ENCODE assay signal across 8 cellular contexts in genomic region chr20:38034108-38034649, GRCh38. TPM values are rescaled to one million over a fixed set of nuclear protein-coding genes. Genes with fewer than 3 reads are reported as not detected.
DNase-seq lines count a peak whose midpoint lies in the region; ATAC-seq and TF ChIP-seq lines count a peak whose summit lies in the region.

No MANE protein-coding gene starts in this region.

- H4K20me1 ChIP-seq in mammary epithelial cell (ENCODE audit: insufficient read depth, low read length), result no peaks in the 10 kb centered on the region

- dilution Hi-C loops in mammary epithelial cell (cut with HindIII; ENCODE audit: low sequenced_read_pairs), result no loop called here

- H3K4me3 Mint-ChIP-seq in IgD-negative memory B cell (peak overlapping the region; percentile 96 to 100 (median 98)), memory B cell (peak overlapping the region; percentile 95)

- intact Hi-C loops in mammary epithelial cell (cut with micrococcal nuclease), result no loop called here

- in situ Hi-C loops in mammary epithelial cell (cut with MboI; ENCODE audit: low sequenced_read_pairs in 2 of 2), result no loop called here

- ATAC-seq in GM18907 (IDR thresholded peaks at IDR 0.05; ENCODE audit: unreplicated experiment) (peak; percentile 17), memory B cell (ENCODE audit: low read depth) (no peak)

- DNase-seq in mammary epithelial cell, result peak; percentile 6
- no peak for DNase-seq in memory B cell (ENCODE audit: low spot score in 2 of 2)
- DNase-seq in cerebellum (ENCODE audit: low spot score), result no peak
- DNase-seq in NCI-H1417 (lab: John Stamatoyannopoulos, UW), result no peak
- DNase-seq in NCI-H446 (lab: John Stamatoyannopoulos, UW), result no peak
- no peak for DNase-seq in effector CD4-positive, alpha-beta T cell

- no peaks in the 10 kb centered on the region for H3K9me3 ChIP-seq in mammary epithelial cell (replicated peaks; ENCODE audit: insufficient read depth, low read length)

- peaks cover 31% of the 10 kb centered on the region for H3K4me1 ChIP-seq in mammary epithelial cell (ENCODE audit: insufficient read depth, low read length)

- peaks cover 99% of the 10 kb centered on the region for H3K79me2 ChIP-seq in mammary epithelial cell (ENCODE audit: insufficient read depth, low read length)

- WGBS in mammary epithelial cell (ENCODE audit: low coverage, missing lambda C conversion rate), result 9% methylated on average over 9 of the region's 14 CpGs

- H3K36me3 Mint-ChIP-seq in IgD-negative memory B cell, result peaks cover 2% of the 10 kb centered on the region
- H3K36me3 Mint-ChIP-seq in memory B cell, result peaks cover 14% of the 10 kb centered on the region

- H3K27me3 Mint-ChIP-seq in IgD-negative memory B cell (peaks cover 1% of the 10 kb centered on the region), memory B cell (no peaks in the 10 kb centered on the region)

- H2AFZ ChIP-seq in mammary epithelial cell (ENCODE audit: low read depth, low read length), result peak overlapping the region; percentile 94

- H3K9me3 Mint-ChIP-seq in IgD-negative memory B cell, result no peaks in the 10 kb centered on the region
- peaks cover 3% of the 10 kb centered on the region for H3K9me3 Mint-ChIP-seq in memory B cell

- peak overlapping the region; percentile 95 to 100 (median 99) for H3K27ac Mint-ChIP-seq in IgD-negative memory B cell
- H3K27ac Mint-ChIP-seq in memory B cell, result peak overlapping the region; percentile 91

- H3K27ac ChIP-seq in mammary epithelial cell (ENCODE audit: insufficient read depth, low read depth, low read length), result peak overlapping the region; percentile 88

- H3K9ac ChIP-seq in mammary epithelial cell (ENCODE audit: insufficient read depth, low read length), result peak overlapping the region; percentile 96

- no TSS peak for BruUV-seq in mammary epithelial cell (replicated peaks; lab: Mats Ljungman, UMichigan)

- CTCF ChIA-PET in mammary epithelial cell (lab: Charles Lee; ENCODE audit: low non-redundant PET), result no interaction called here

- H3K36me3 ChIP-seq in mammary epithelial cell (ENCODE audit: insufficient read depth, low read length), result peaks cover 3% of the 10 kb centered on the region

- H3K4me3 ChIP-seq in mammary epithelial cell (replicated peaks in 1 of 3; ENCODE audit: insufficient read depth in 1 of 3, low read depth in 2 of 3, low read length in 3 of 3), result peak overlapping the region; percentile 88 to 97 (median 95)

- no peaks in the 10 kb centered on the region for H3K27me3 ChIP-seq in mammary epithelial cell (ENCODE audit: insufficient read depth, low read length)

- H3K4me2 ChIP-seq in mammary epithelial cell (ENCODE audit: insufficient read depth, low read depth, low read length), result peak overlapping the region; percentile 86

- no peak for TF ChIP-seq CTCF in mammary epithelial cell (conservative IDR thresholded peaks at IDR 0.05 in 1 of 2, IDR thresholded peaks at IDR 0.05 in 1 of 2; ENCODE audit: extremely low read depth in 1 of 2, insufficient read depth in 1 of 2, low read depth in 1 of 2, low read length in 2 of 2)

- H3K4me1 Mint-ChIP-seq in IgD-negative memory B cell (peaks cover 49 to 59% (median 55%) of the 10 kb centered on the region in 3 donors), memory B cell (peaks cover 35% of the 10 kb centered on the region)

RNA-seq across cellular contexts. Expression of gene RPRD1B, which starts 0.6 kb away (rescaled TPM):
- polyA plus RNA-seq in IgD-negative memory B cell, result 4.0 TPM
- 10 to 100 TPM; 18.3 to 32.7 TPM for total RNA-seq in mammary epithelial cell
- polyA plus RNA-seq in mammary epithelial cell, result 17.0 TPM
- polyA minus RNA-seq in mammary epithelial cell, result 25.0 TPM
- 33.8 TPM for total RNA-seq in cerebellum

RNA-seq across cellular contexts. Expression of gene TTI1, which starts 0.9 kb away (rescaled TPM):
- polyA plus RNA-seq in IgD-negative memory B cell (14.4 TPM), mammary epithelial cell (20.4 TPM)
- total RNA-seq in mammary epithelial cell (10 to 100 TPM; 18.0 to 24.3 TPM), cerebellum (34.8 TPM)
- polyA minus RNA-seq in mammary epithelial cell, result 25.5 TPM
